ENCODE assay signal across 1 cellular context in genomic region chr22:46769706-46770105, GRCh38.
TF ChIP-seq lines count a peak whose summit lies in the region.

No MANE protein-coding gene starts in this region.

TF ChIP-seq in GM23338, 12 proteins besides CTCF, POLR2A, EP300 and RAD21 (continued from another document):
- no peak for TF ChIP-seq REST (IDR thresholded peaks at IDR 0.05; ENCODE audit: unreplicated experiment)
- TF ChIP-seq EZH2phosphoT487 (IDR thresholded peaks at IDR 0.05; ENCODE audit: unreplicated experiment) = no peak
- TF ChIP-seq NANOG (IDR thresholded peaks at IDR 0.05; ENCODE audit: borderline replicate concordance) = no peak
- TF ChIP-seq JUNB (IDR thresholded peaks at IDR 0.05; ENCODE audit: unreplicated experiment) = no peak
- TF ChIP-seq ZNF114 (CRISPR knock-in tag; IDR thresholded peaks at IDR 0.05) = no peak
- no peak for TF ChIP-seq POLR2AphosphoS5 (IDR thresholded peaks at IDR 0.05; ENCODE audit: low read depth)
